In genomic region chr11:13446444-13446843, GRCh38 we compare ENCODE assay signal across 18 cellular contexts. TPM values are rescaled to one million over a fixed set of nuclear protein-coding genes. Genes with fewer than 3 reads are reported as not detected.
A peak's percentile ranks its signal among the peaks of the same experiment; 100 is the strongest.
DNase-seq lines count a peak whose midpoint lies in the region; ATAC-seq and TF ChIP-seq lines count a peak whose summit lies in the region.
"Had no signal": no experiment of that assay in that cellular context is flagged by ENCODE, and none has a peak within 500 bp of the region (broad histone marks: within the 10 kb centered on the region; RNA-seq: fewer than 3 reads in every experiment).

No MANE protein-coding gene starts in this region.

- peaks cover 5% of the 10 kb centered on the region; the same call in 1 of the 2 replicates for H3K4me1 ChIP-seq in SJSA1 (replicated peaks)
- H3K4me1 ChIP-seq: testis had no signal

- no peaks in the 10 kb centered on the region for H3K36me3 ChIP-seq in SJSA1

- no peaks in the 10 kb centered on the region for H3K9me3 ChIP-seq in SJSA1 (replicated peaks)
- H3K9me3 ChIP-seq: testis had no signal

- intact Hi-C loops in posterior vena cava (cut with DNase I), result no loop called here

- peak overlapping the region; percentile 19; the same call in 1 of the 2 replicates for H3K27ac ChIP-seq in SJSA1
- H3K27ac ChIP-seq: psoas muscle, testis had no signal

- H3K4me3 ChIP-seq in SJSA1, result no peak overlapping the region
- no peak overlapping the region for H3K4me3 ChIP-seq in fibroblast of pulmonary artery (replicated peaks; ENCODE audit: low read depth, low read length)
- H3K4me3 ChIP-seq: psoas muscle, testis had no signal

- DNase-seq in GM03348 (ENCODE audit: low spot score), result peak; percentile 48
- DNase-seq in SJSA1 (ENCODE audit: low read depth in 1 of 2, low spot score in 2 of 2), result peak in 1 of 2 experiments; percentile 34
- peak; percentile 48 for DNase-seq in fibroblast of pulmonary artery (ENCODE audit: low read depth)
- no peak for DNase-seq in posterior vena cava (ENCODE audit: low spot score)
- DNase-seq: activated gamma-delta T cell treated with Interleukin-2 at 50 U/mL for 16 hours, aorta, DMS53, glutamatergic neuron, MV-4-11, NCI-H2029 treated with DMSO at 0.1 percent for 48 hours, NCI-H524, nephron progenitor cell, psoas muscle, testis had no signal

- H3K27me3 ChIP-seq in SJSA1 (replicated peaks), result no peaks in the 10 kb centered on the region
- H3K27me3 ChIP-seq: testis had no signal

- ATAC-seq in GM21619 (IDR thresholded peaks at IDR 0.05; ENCODE audit: unreplicated experiment) (no peak), GM21737 (IDR thresholded peaks at IDR 0.05; ENCODE audit: unreplicated experiment) (no peak), GM18511 (IDR thresholded peaks at IDR 0.05; ENCODE audit: unreplicated experiment) (no peak)
- ATAC-seq: psoas muscle had no signal

- TF ChIP-seq CTCF in fibroblast of pulmonary artery (IDR thresholded peaks at IDR 0.05; ENCODE audit: low read length, missing control alignments), result no peak

RNA-seq across cellular contexts. Expression of gene BTBD10, which starts 16.6 kb away (rescaled TPM):
- total RNA-seq in SJSA1 (2014; rRNA removed; shearing (Covaris generic)), result 92.6 and 98.6 TPM in 2 replicates
- 10 to 100 TPM; 27.4 to 36.1 TPM for total RNA-seq in posterior vena cava

RNA-seq across cellular contexts. Expression of gene PTH, which starts 49.4 kb away (rescaled TPM):
- not detected in 2 replicates for total RNA-seq in SJSA1 (2014; rRNA removed; shearing (Covaris generic))
- total RNA-seq in posterior vena cava, result not detected
- total RNA-seq: aorta, epithelial cell of proximal tubule, psoas muscle, testis had no signal
